Comparison of ENCODE assay signal across 10 cellular contexts in genomic region chr1:16619803-16620500, GRCh38. TPM values are rescaled to one million over a fixed set of nuclear protein-coding genes. Genes with fewer than 3 reads are reported as not detected.
DNase-seq lines count a peak whose midpoint lies in the region; ATAC-seq and TF ChIP-seq lines count a peak whose summit lies in the region.
"Not testable (repeated sequence)": the region's sequence is repeated elsewhere in the genome, so short reads cannot be mapped to it uniquely, and the experiment has no call there.
"Had no signal": no experiment of that assay in that cellular context is flagged by ENCODE, and none has a peak within 500 bp of the region (broad histone marks: within the 10 kb centered on the region; RNA-seq: fewer than 3 reads in every experiment).

No MANE protein-coding gene starts in this region.

- not testable (repeated sequence) for TF ChIP-seq CTCF in H9 (conservative IDR thresholded peaks at IDR 0.05); coronary artery (IDR thresholded peaks at IDR 0.05); natural killer cell (IDR thresholded peaks at IDR 0.05); vagina (IDR thresholded peaks at IDR 0.05)

- no CpG with 5 or more reads among the region's 21 CpGs for WGBS in H9 (ENCODE audit: extremely low coverage, insufficient read length, low lambda C conversion rate)
- 90% methylated on average over 21 of the region's 21 CpGs for WGBS in right cardiac atrium

- not testable (repeated sequence) for H3K9me3 Mint-ChIP-seq in H9, natural killer cell

- H3K27me3 Mint-ChIP-seq in H9 (ENCODE audit: low read depth); natural killer cell (ENCODE audit: low read depth in 2 of 2): not testable (repeated sequence)

- not testable (repeated sequence) for H3K79me2 ChIP-seq in H9 (ENCODE audit: insufficient read depth, low read length)

- H3K4me3 ChIP-seq in coronary artery; right cardiac atrium (ENCODE audit: low read length); vagina: not testable (repeated sequence)

- not testable (repeated sequence) for H3K4me1 ChIP-seq in H9 (ENCODE audit: insufficient read depth, low read length); right cardiac atrium (ENCODE audit: control insufficient read depth, insufficient read depth, low read length)
- H3K4me1 ChIP-seq in vagina = peaks cover 14% of the 10 kb centered on the region

- not testable (repeated sequence) for H3K4me2 ChIP-seq in H9 (ENCODE audit: insufficient read depth, insufficient read length, low read length)

- H3K4ac ChIP-seq in H9 (ENCODE audit: low read depth, low read length) = not testable (repeated sequence)

- not testable (repeated sequence) for H3K4me1 Mint-ChIP-seq in H9, natural killer cell

- peak; percentile 88 for DNase-seq in H9
- DNase-seq in activated CD4-positive, alpha-beta T cell treated with anti-CD3 and anti-CD28 coated beads for 1 hour = peak; percentile 20
- peak; percentile 5 for DNase-seq in activated gamma-delta T cell treated with Interleukin-2 at 50 U/mL for 16 hours
- DNase-seq in coronary artery (ENCODE audit: low spot score) = peak; percentile 81
- DNase-seq in right cardiac atrium = peak; percentile 25 to 64 (median 52)
- DNase-seq in natural killer cell = peak; percentile 23
- DNase-seq in sciatic nerve (ENCODE audit: low spot score) = peak; percentile 60
- DNase-seq in vagina (ENCODE audit: extremely low spot score in 2 of 2) = peak; percentile 91 to 98

- H3K4me3 Mint-ChIP-seq in H9, natural killer cell: not testable (repeated sequence)

- not testable (repeated sequence) for H2AFZ ChIP-seq in H9 (ENCODE audit: low read length)

- H3K27ac ChIP-seq in H9 (ENCODE audit: insufficient read length, low read depth, low read length); coronary artery; right cardiac atrium (ENCODE audit: low read length); vagina: not testable (repeated sequence)

- H2BK120ac ChIP-seq in H9 (ENCODE audit: low read depth, low read length, poor library complexity, severe bottlenecking) = not testable (repeated sequence)

- H3K23me2 ChIP-seq in H9 (ENCODE audit: insufficient read length, low read depth, low read length, poor library complexity, severe bottlenecking) = not testable (repeated sequence)

- H3K79me1 ChIP-seq in H9 (ENCODE audit: insufficient read depth, low read depth, low read length, poor library complexity, severe bottlenecking) = not testable (repeated sequence)

- not testable (repeated sequence) for H2BK12ac ChIP-seq in H9 (ENCODE audit: insufficient read length, low read depth, low read length)

- H4K20me1 ChIP-seq in H9 (ENCODE audit: control insufficient read depth, insufficient read depth, insufficient read length) = not testable (repeated sequence)

- not testable (repeated sequence) for H3K56ac ChIP-seq in H9 (ENCODE audit: insufficient read length, low read depth, low read length)

- H3K9me3 ChIP-seq in H9 (ENCODE audit: control insufficient read depth, low read depth, low read length); right cardiac atrium (ENCODE audit: control insufficient read depth, low read length); vagina: not testable (repeated sequence)

- H2BK15ac ChIP-seq in H9 (ENCODE audit: low read depth, low read length) = not testable (repeated sequence)

- H4K91ac ChIP-seq in H9 (ENCODE audit: insufficient read length, low read depth, low read length) = peak overlapping the region; percentile 17

- H2AK5ac ChIP-seq in H9 (ENCODE audit: insufficient read length, low read length) = not testable (repeated sequence)

- not testable (repeated sequence) for H3K36me3 Mint-ChIP-seq in H9 (ENCODE audit: insufficient read depth in 1 of 3, low read depth in 3 of 3); natural killer cell

- H3K27me3 ChIP-seq in H9 (ENCODE audit: insufficient read depth, low read length); right cardiac atrium (ENCODE audit: control insufficient read depth, insufficient read depth); vagina: not testable (repeated sequence)

- not testable (repeated sequence) for H3K23ac ChIP-seq in H9 (ENCODE audit: insufficient read length, low read depth, low read length)

- not testable (repeated sequence) for H3K27ac Mint-ChIP-seq in H9, natural killer cell

- not testable (repeated sequence) for H4K5ac ChIP-seq in H9 (ENCODE audit: insufficient read length, low read depth, low read length)

- ATAC-seq in right cardiac atrium = peak in 1 of 2 donors; percentile 8
- not testable (repeated sequence) for ATAC-seq in natural killer cell, sciatic nerve

- not testable (repeated sequence) for H3T11ph ChIP-seq in H9 (ENCODE audit: low read length)

- intact Hi-C loops in right cardiac atrium (cut with DNase I) = loop anchor here in 3 of 4 donors (2.0 to 5.0 kb wide), 2 partner anchors 327 kb away; no protein-coding TSS in a partner anchor
- intact Hi-C loops in natural killer cell (cut with micrococcal nuclease); sciatic nerve (cut with DNase I): not testable (repeated sequence)
- intact Hi-C loops in vagina (cut with DNase I) = loop anchor here (5.0 kb wide), 1 partner anchor 327 kb away; no protein-coding TSS in a partner anchor

- H3K14ac ChIP-seq in H9 (ENCODE audit: insufficient read depth, low read length) = not testable (repeated sequence)

- not testable (repeated sequence) for TF ChIP-seq POLR2A in vagina (IDR thresholded peaks at IDR 0.05)

- peak overlapping the region; percentile 41 for H3K18ac ChIP-seq in H9 (ENCODE audit: insufficient read length, low read depth, low read length)

- H4K8ac ChIP-seq in H9 (replicated peaks; ENCODE audit: insufficient read length, low read depth, low read length) = not testable (repeated sequence)

- H3K36me3 ChIP-seq in vagina = peaks cover 0 to 21% of the 10 kb centered on the region in 2 donors

- not testable (repeated sequence) for H2BK20ac ChIP-seq in H9 (ENCODE audit: low read depth, low read length, poor library complexity, severe bottlenecking)

- not testable (repeated sequence) for H2BK5ac ChIP-seq in H9 (ENCODE audit: insufficient read length, low read length)

- H3K9ac ChIP-seq in H9 (ENCODE audit: extremely low read depth, insufficient read length, low read length) = not testable (repeated sequence)

RNA-seq across cellular contexts. Expression of gene NBPF1, which starts 6.6 kb away (rescaled TPM):
- 27.7 and 29.3 TPM in 2 replicates for total RNA-seq in H9 (2021)
- total RNA-seq in right cardiac atrium = 10 to 100 TPM in 3 of 4 donors, 1 to 10 TPM in 1; 8.9 to 18.7 (median 15.7) TPM
- polyA plus RNA-seq in right cardiac atrium = 6.5 TPM
- total RNA-seq in natural killer cell = 10 to 100 TPM; 18.4 to 26.0 (median 22.8) TPM
- 40.4 TPM for total RNA-seq in sciatic nerve
- 45.9 TPM for total RNA-seq in vagina

RNA-seq across cellular contexts. Expression of gene RNU1-3, which starts 46.8 kb away (rescaled TPM):
- total RNA-seq in H9 (2021) (1,874 and 2,051 TPM in 2 replicates), right cardiac atrium (1,000 to 10,000 TPM; 3,675 to 8,578 (median 7,073) TPM), natural killer cell (1,000 to 10,000 TPM; 2,937 to 3,261 (median 3,038) TPM), sciatic nerve (13,769 TPM), vagina (19,908 TPM)
- polyA plus RNA-seq in right cardiac atrium = not detected
- total RNA-seq: G401, LHCN-M2 had no signal

Comparison
In these comparisons a context has a peak if more than half of its experiments do, and no peak if none do; other contexts are left out.
1. DNase-seq: peak in every context shown above with its lines; median percentile 94 in vagina; 88 in H9; 81 in coronary artery; 60 in sciatic nerve; 52 in right cardiac atrium; 23 in natural killer cell; 20 in activated CD4-positive, alpha-beta T cell treated with anti-CD3 and anti-CD28 coated beads for 1 hour; 5 in activated gamma-delta T cell treated with Interleukin-2 at 50 U/mL for 16 hours.